Comparison of ENCODE assay signal across 24 cellular contexts in the genomic region with DNA sequence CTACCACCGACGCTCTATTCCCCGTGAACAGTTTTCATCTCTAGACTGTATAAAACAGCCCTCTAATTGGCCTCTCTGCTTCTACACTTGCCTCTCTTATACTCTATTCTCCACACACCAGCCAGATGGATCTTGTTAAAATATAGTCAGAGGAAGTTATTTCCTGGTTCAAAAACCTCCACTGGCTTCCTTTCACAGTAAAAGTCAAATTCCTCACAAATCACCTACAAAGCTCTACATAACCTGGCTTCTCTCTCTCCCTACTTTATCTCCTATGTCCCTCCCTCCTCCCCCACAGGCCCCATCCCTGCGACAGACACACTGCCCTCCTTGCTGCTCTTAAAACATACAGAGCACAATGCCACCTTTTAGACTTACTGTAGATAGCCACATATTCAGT.
"Had no signal": no experiment of that assay in that cellular context is flagged by ENCODE, and none has a peak within 500 bp of the region (broad histone marks: within the 10 kb centered on the region; RNA-seq: fewer than 3 reads in every experiment).

No MANE protein-coding gene starts in this region.

- H3K9me3 Mint-ChIP-seq: activated CD4-positive, alpha-beta memory T cell treated with anti-CD3 and anti-CD28 coated beads for 36 hours; activated CD4-positive, alpha-beta T cell treated with anti-CD3 and anti-CD28 coated beads, Interleukin-2, amount 10 ng/mL, durations not matched to agents 24 days and 14 days; activated naive CD4-positive, alpha-beta T cell treated with anti-CD3 and anti-CD28 coated beads, Interleukin-2, amount 10 ng/mL, durations not matched to agents 7 days and 5 days; activated naive CD8-positive, alpha-beta T cell treated with anti-CD3 and anti-CD28 coated beads, Interleukin-2, amount 50 U/mL, for 24 hours; activated T-cell treated with anti-CD3 and anti-CD28 coated beads, Interleukin-2, amount 50 U/mL, for 4 hours; activated T-helper 1 cell treated with anti-CD3 and anti-CD28 coated beads, Interleukin-12 subunit alpha, Interleukin-12 subunit beta, Interleukin-2, Interleukin-4 antibody, amounts not matched to agents 30 ng/mL and 10 ng/mL and 1 ng/mL, durations not matched to agents 14 hours and 24 hours and 36 hours; T-helper 2 cell treated with Interferon-gamma antibody and Interleukin-4, amounts not matched to agents 5 μg/mL and 100 μg/mL, for 36 hours had no signal

- H3K36me3 Mint-ChIP-seq: activated CD4-positive, alpha-beta memory T cell treated with anti-CD3 and anti-CD28 coated beads for 36 hours; activated naive CD4-positive, alpha-beta T cell treated with anti-CD3 and anti-CD28 coated beads, Interleukin-2, amount 10 ng/mL, durations not matched to agents 7 days and 5 days; brain had no signal

- H3K27ac Mint-ChIP-seq: activated CD4-positive, alpha-beta memory T cell treated with anti-CD3 and anti-CD28 coated beads for 36 hours; activated CD4-positive, alpha-beta T cell treated with anti-CD3 and anti-CD28 coated beads, Interleukin-2, amount 10 ng/mL, durations not matched to agents 24 days and 14 days; activated naive CD4-positive, alpha-beta T cell treated with anti-CD3 and anti-CD28 coated beads, Interleukin-2, amount 10 ng/mL, durations not matched to agents 7 days and 5 days; activated naive CD8-positive, alpha-beta T cell; activated naive CD8-positive, alpha-beta T cell treated with anti-CD3 and anti-CD28 coated beads, Interleukin-2, amount 50 U/mL, for 24 hours; activated T-helper 1 cell treated with anti-CD3 and anti-CD28 coated beads, Interleukin-12 subunit alpha, Interleukin-12 subunit beta, Interleukin-2, Interleukin-4 antibody, amounts not matched to agents 30 ng/mL and 10 ng/mL and 1 ng/mL, durations not matched to agents 14 hours and 24 hours and 36 hours; brain; T-helper 2 cell treated with Interferon-gamma antibody and Interleukin-4, amounts not matched to agents 5 μg/mL and 100 μg/mL, for 36 hours had no signal

- DNase-seq: activated CD4-positive, alpha-beta memory T cell treated with anti-CD3 and anti-CD28 coated beads for 36 hours; activated CD4-positive, alpha-beta T cell treated with anti-CD3 and anti-CD28 coated beads, Interleukin-2, amount 10 ng/mL, durations not matched to agents 24 days and 14 days; activated CD8-positive, alpha-beta memory T cell treated with anti-CD3 and anti-CD28 coated beads, Interleukin-2, amount 50 U/mL, for 4 hours; activated gamma-delta T cell treated with Interleukin-2 at 50 U/mL for 16 hours; activated naive CD4-positive, alpha-beta T cell treated with anti-CD3 and anti-CD28 coated beads, Interleukin-2, amount 10 ng/mL, durations not matched to agents 7 days and 5 days; activated naive CD8-positive, alpha-beta T cell treated with anti-CD3 and anti-CD28 coated beads, Interleukin-2, amount 50 U/mL, for 24 hours; activated T-cell treated with anti-CD3 and anti-CD28 coated beads for 4 hours; activated T-cell treated with anti-CD3 and anti-CD28 coated beads, Interleukin-2, amount 50 U/mL, for 4 hours; anterior cingulate cortex; IMR-90; NCI-H1436 treated with DMSO at 0.1 percent for 48 hours; NCI-H1694 treated with DMSO at 0.1 percent for 48 hours; NCI-H2029; NCI-H345; NCI-H524 treated with DMSO at 0.1 percent for 48 hours; SHP77; SJCRH30 had no signal

- H3K27ac ChIP-seq: SJCRH30, SK-N-MC had no signal

- H3K4me3 Mint-ChIP-seq: activated CD4-positive, alpha-beta memory T cell treated with anti-CD3 and anti-CD28 coated beads for 36 hours; activated CD4-positive, alpha-beta T cell treated with anti-CD3 and anti-CD28 coated beads, Interleukin-2, amount 10 ng/mL, durations not matched to agents 24 days and 14 days; activated naive CD4-positive, alpha-beta T cell treated with anti-CD3 and anti-CD28 coated beads, Interleukin-2, amount 10 ng/mL, durations not matched to agents 7 days and 5 days; activated naive CD8-positive, alpha-beta T cell; activated naive CD8-positive, alpha-beta T cell treated with anti-CD3 and anti-CD28 coated beads, Interleukin-2, amount 50 U/mL, for 24 hours; activated T-cell treated with anti-CD3 and anti-CD28 coated beads, Interleukin-2, amount 50 U/mL, for 4 hours; activated T-helper 1 cell treated with anti-CD3 and anti-CD28 coated beads, Interleukin-12 subunit alpha, Interleukin-12 subunit beta, Interleukin-2, Interleukin-4 antibody, amounts not matched to agents 30 ng/mL and 10 ng/mL and 1 ng/mL, durations not matched to agents 14 hours and 24 hours and 36 hours; brain; T-helper 2 cell treated with Interferon-gamma antibody and Interleukin-4, amounts not matched to agents 5 μg/mL and 100 μg/mL, for 36 hours had no signal

- H3K9me3 ChIP-seq: SJCRH30 had no signal

- ATAC-seq: activated naive CD8-positive, alpha-beta T cell treated with anti-CD3 and anti-CD28 coated beads, Interleukin-2, amount 50 U/mL, for 24 hours; activated T-cell treated with anti-CD3 and anti-CD28 coated beads, Interleukin-2, amount 50 U/mL, for 4 hours; K562; Panc1 had no signal

- H3K4me1 Mint-ChIP-seq: brain had no signal

- H3K36me3 ChIP-seq: SJCRH30 had no signal

- H3K27me3 ChIP-seq: SJCRH30 had no signal

- H3K4me1 ChIP-seq: SJCRH30 had no signal

- H3K4me3 ChIP-seq: K562, SJCRH30, SK-N-MC had no signal

- H3K27me3 Mint-ChIP-seq: activated CD4-positive, alpha-beta memory T cell treated with anti-CD3 and anti-CD28 coated beads for 36 hours; activated CD4-positive, alpha-beta T cell treated with anti-CD3 and anti-CD28 coated beads, Interleukin-2, amount 10 ng/mL, durations not matched to agents 24 days and 14 days; activated naive CD4-positive, alpha-beta T cell treated with anti-CD3 and anti-CD28 coated beads, Interleukin-2, amount 10 ng/mL, durations not matched to agents 7 days and 5 days; activated naive CD8-positive, alpha-beta T cell; activated naive CD8-positive, alpha-beta T cell treated with anti-CD3 and anti-CD28 coated beads, Interleukin-2, amount 50 U/mL, for 24 hours; brain had no signal
